Comparison of ENCODE assay signal across 20 cellular contexts in genomic region chr3:14570864-14571263, GRCh38. TPM values are rescaled to one million over a fixed set of nuclear protein-coding genes. Genes with fewer than 3 reads are reported as not detected.
DNase-seq lines count a peak whose midpoint lies in the region; TF ChIP-seq lines count a peak whose summit lies in the region.
"Had no signal": no experiment of that assay in that cellular context is flagged by ENCODE, and none has a peak within 500 bp of the region (broad histone marks: within the 10 kb centered on the region; RNA-seq: fewer than 3 reads in every experiment).

No MANE protein-coding gene starts in this region.

- H3K27me3 ChIP-seq in HL-60 (ENCODE audit: insufficient read depth, poor library complexity, severe bottlenecking) (no peaks in the 10 kb centered on the region), neutrophil (peaks cover 2% of the 10 kb centered on the region), Peyer's patch (no peaks in the 10 kb centered on the region), transverse colon (no peaks in the 10 kb centered on the region)

- H3K36me3 ChIP-seq in neutrophil: no peaks in the 10 kb centered on the region
- H3K36me3 ChIP-seq in Peyer's patch: no peaks in the 10 kb centered on the region
- no peaks in the 10 kb centered on the region for H3K36me3 ChIP-seq in transverse colon

- H3K9me3 ChIP-seq in neutrophil: no peaks in the 10 kb centered on the region
- H3K9me3 ChIP-seq in Peyer's patch: no peaks in the 10 kb centered on the region
- H3K9me3 ChIP-seq in transverse colon: no peaks in the 10 kb centered on the region
- H3K9me3 ChIP-seq: A549, Caco-2 had no signal

- intact Hi-C loops in transverse colon (cut with DNase I; ENCODE audit: low total_unique reads): no loop called here

- H3K4me1 ChIP-seq in neutrophil (ENCODE audit: control insufficient read depth in 1 of 2, insufficient read depth in 1 of 2, low read depth in 1 of 2, low read length in 1 of 2): peaks cover 39 to 42% of the 10 kb centered on the region in 2 experiments
- H3K4me1 ChIP-seq in Peyer's patch: no peaks in the 10 kb centered on the region
- no peaks in the 10 kb centered on the region for H3K4me1 ChIP-seq in transverse colon
- H3K4me1 ChIP-seq: Caco-2 had no signal

- in situ Hi-C loops in transverse colon (cut with MboI; ENCODE audit: low pct_ligation_motif_present in 1 of 4, low pct_unique_long_range_greater_than_20kb in 1 of 4, low sequenced_read_pairs in 3 of 4): no loop called here

- peak overlapping the region; percentile 71 for H3K27ac ChIP-seq in HL-60 (replicated peaks)
- H3K27ac ChIP-seq in neutrophil: peak overlapping the region; percentile 94
- H3K27ac ChIP-seq in Peyer's patch: no peak overlapping the region
- no peak overlapping the region for H3K27ac ChIP-seq in transverse colon
- H3K27ac ChIP-seq: A549, KMS-11 had no signal

- TF ChIP-seq CTCF in HL-60 (IDR thresholded peaks at IDR 0.05; ENCODE audit: insufficient read depth, low read length) (no peak), neutrophil (IDR thresholded peaks at IDR 0.05) (no peak), Peyer's patch (IDR thresholded peaks at IDR 0.05) (no peak), transverse colon (IDR thresholded peaks at IDR 0.05) (no peak)

- TF ChIP-seq POLR2A in Peyer's patch (IDR thresholded peaks at IDR 0.05) (no peak), transverse colon (IDR thresholded peaks at IDR 0.05) (no peak)

- WGBS in transverse colon (ENCODE audit: low coverage in 1 of 2), 2 donors: 73 to 80% methylated on average over 2 to 5 of the region's 5 CpGs

- no peak for TF ChIP-seq EP300 in transverse colon (IDR thresholded peaks at IDR 0.05; ENCODE audit: low read depth)

- H3K4me3 ChIP-seq in HL-60 (replicated peaks; ENCODE audit: insufficient read depth, low read length) (no peak overlapping the region), neutrophil (ENCODE audit: low read depth in 1 of 2, low read length in 1 of 2) (peak overlapping the region; percentile 44 to 53), Peyer's patch (no peak overlapping the region), transverse colon (no peak overlapping the region)
- H3K4me3 ChIP-seq: A549 had no signal

- DNase-seq in HL-60 (ENCODE audit: low read depth in 1 of 2, low spot score in 1 of 2): peak; percentile 22 to 49
- DNase-seq in NOMO-1 (lab: John Stamatoyannopoulos, UW; ENCODE audit: unreplicated experiment in 2 of 2): peak; percentile 24 to 66
- peak; percentile 41 for DNase-seq in SIG-M5 (lab: John Stamatoyannopoulos, UW)
- DNase-seq in stimulated activated CD4-positive, alpha-beta T cell treated with anti-CD3 and anti-CD28 coated beads, Interleukin-4, amount 100 ng/mL, for 1 hour: no peak
- DNase-seq in Peyer's patch: no peak
- DNase-seq in mesenteric fat pad (ENCODE audit: low spot score): no peak
- no peak for DNase-seq in transverse colon
- DNase-seq: C1 segment of cervical spinal cord, Caco-2, DMS79 treated with DMSO at 0.1 percent for 48 hours, H7, NCI-H1105 treated with DMSO at 0.1 percent for 48 hours, NCI-H2029, NCI-H446 treated with DMSO at 0.1 percent for 48 hours, NCI-H526, PC-3 had no signal

RNA-seq across cellular contexts. Expression of gene GRIP2, which starts 30.7 kb away (rescaled TPM):
- total RNA-seq in Peyer's patch: 10 to 100 TPM in 1 of 4 donors, 1 to 10 TPM in 1, under 1 TPM in 1, not detected in 1; 0.80 to 12.4 (median 1.4) TPM
- 0.71 TPM for total RNA-seq in mesenteric fat pad
- under 1 TPM in 2 of 4 donors, not detected in 2; 0.27 to 0.40 TPM for total RNA-seq in transverse colon
- total RNA-seq: CD8-positive, alpha-beta T cell had no signal

Comparison
In these comparisons a context has a peak if more than half of its experiments do, and no peak if none do; other contexts are left out.
1. DNase-seq: peak in HL-60 (2 of 2), NOMO-1 (2 of 2) and SIG-M5 (single experiment); none in stimulated activated CD4-positive, alpha-beta T cell treated with anti-CD3 and anti-CD28 coated beads, Interleukin-4, amount 100 ng/mL, for 1 hour (single experiment), Peyer's patch (0 of 3), mesenteric fat pad (single experiment) and transverse colon (single experiment).
2. H3K27ac ChIP-seq: peak in HL-60 (single experiment) and neutrophil (single experiment); none in Peyer's patch (0 of 4) and transverse colon (0 of 4).
3. H3K4me3 ChIP-seq: peak in neutrophil (2 of 2); none in HL-60 (single experiment), Peyer's patch (0 of 4) and transverse colon (0 of 4).